Comparison of ENCODE assay signal across 8 cellular contexts in genomic region chr16:9090960-9091866, GRCh38.
DNase-seq lines count a peak whose midpoint lies in the region; ATAC-seq lines count a peak whose summit lies in the region.

Gene HAPSTR1, plus strand, starts transcription at chr16:9091644. Its CDS starts 401 bp downstream, at chr16:9092045.

- peaks cover 45% of the 10 kb centered on the region for H3K36me3 Mint-ChIP-seq in central memory CD8-positive, alpha-beta T cell (ENCODE audit: insufficient read depth)

- no peaks in the 10 kb centered on the region for H3K27me3 Mint-ChIP-seq in central memory CD8-positive, alpha-beta T cell

- no peaks in the 10 kb centered on the region for H3K9me3 Mint-ChIP-seq in central memory CD8-positive, alpha-beta T cell

- H3K4me3 Mint-ChIP-seq in central memory CD8-positive, alpha-beta T cell, result peak within 1 kb of the TSS; percentile 98

- peak within 1 kb of the TSS; percentile 99 for H3K27ac Mint-ChIP-seq in central memory CD8-positive, alpha-beta T cell (ENCODE audit: low read depth)

- H3K4me1 Mint-ChIP-seq in central memory CD8-positive, alpha-beta T cell, result peaks cover 44% of the 10 kb centered on the region

- DNase-seq in AG08396 (ENCODE audit: low spot score) (peak; percentile 99), NCI-H345 treated with DMSO at 0.1 percent for 48 hours (lab: John Stamatoyannopoulos, UW; ENCODE audit: unreplicated experiment) (peak; percentile 98), iris pigment epithelial cell (ENCODE audit: low read depth) (peak; percentile 100)
- peak; percentile 98 for DNase-seq in activated CD4-positive, CD25-positive, alpha-beta regulatory T cell treated with anti-CD3 and anti-CD28 coated beads, Interleukin-2, amount 50 U/mL, for 16 hours (ENCODE audit: low read depth, low spot score)
- DNase-seq in central memory CD8-positive, alpha-beta T cell (ENCODE audit: low spot score in 2 of 2), result peak; percentile 98 to 99
- DNase-seq in stimulated activated CD4-positive, alpha-beta T cell treated with anti-CD3 and anti-CD28 coated beads, Interleukin-12 subunit alpha, Interleukin-12 subunit beta, amount 100 ng/mL, for 4 hours, result peak; percentile 98

- peak; percentile 93 for ATAC-seq in GM19023 (IDR thresholded peaks at IDR 0.05; ENCODE audit: unreplicated experiment)
- peak; percentile 90 for ATAC-seq in HG03280 (IDR thresholded peaks at IDR 0.05; ENCODE audit: unreplicated experiment)
- peak; percentile 93 for ATAC-seq in central memory CD8-positive, alpha-beta T cell (replicated peaks; ENCODE audit: extremely low read depth, poor library complexity, severe bottlenecking)

Comparison
In these comparisons a context has a peak if more than half of its experiments do, and no peak if none do; other contexts are left out.
1. Peak in every context shown above with its lines: DNase-seq and ATAC-seq.